Comparison of ENCODE assay signal across 8 cellular contexts in the genomic region with DNA sequence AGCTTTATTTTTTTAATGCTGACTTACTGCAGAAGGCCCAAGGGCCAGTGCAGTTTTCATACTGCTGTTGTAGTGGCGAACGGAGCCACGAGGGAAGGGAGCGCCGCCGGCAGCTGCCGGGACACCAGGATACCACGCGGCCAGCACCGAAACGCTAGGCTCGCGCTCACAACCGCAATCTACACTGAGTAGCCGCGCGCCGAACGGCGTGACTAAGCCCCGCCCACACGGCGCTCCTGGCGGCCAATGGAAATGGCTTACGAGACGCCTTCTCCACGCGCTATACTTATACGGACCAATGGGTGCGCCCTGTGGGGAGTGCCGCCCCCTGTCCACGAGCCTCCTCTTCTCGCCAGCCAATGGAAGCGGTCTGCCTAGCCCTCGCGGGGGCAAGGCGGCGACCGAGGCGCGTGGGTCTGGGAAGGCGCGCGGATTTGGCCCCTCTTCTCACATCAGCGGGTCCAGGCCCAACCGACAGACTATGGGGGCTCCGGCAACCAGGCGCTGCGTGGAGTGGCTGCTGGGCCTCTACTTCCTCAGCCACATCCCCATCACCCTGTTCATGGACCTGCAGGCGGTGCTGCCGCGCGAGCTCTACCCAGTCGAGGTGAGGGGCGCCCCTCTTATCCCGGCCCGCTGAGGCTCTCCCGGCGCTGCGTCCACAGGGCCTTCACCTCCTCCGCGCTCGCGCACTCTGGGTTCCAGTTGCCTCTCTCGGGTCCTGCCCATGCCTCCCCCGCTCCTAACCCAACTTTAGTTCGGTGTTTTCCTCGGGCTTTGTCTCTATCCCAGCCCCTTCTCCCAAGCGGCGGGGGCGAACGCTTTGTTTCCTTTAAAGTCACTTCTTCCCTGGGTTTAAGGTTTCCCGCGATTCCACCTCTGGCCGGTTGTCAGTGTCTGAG. TPM values are rescaled to one million over a fixed set of nuclear protein-coding genes. Genes with fewer than 3 reads are reported as not detected.
A peak's percentile ranks its signal among the peaks of the same experiment; 100 is the strongest.
DNase-seq lines count a peak whose midpoint lies in the region; ATAC-seq and TF ChIP-seq lines count a peak whose summit lies in the region.

Gene TMEM97 (plus strand): TSS at position 442 of the 902 bp plus-strand sequence. CDS start 40 bp downstream, at position 482.

- peak within 1 kb of the TSS; percentile 85 for H3K27ac ChIP-seq in 22Rv1

- DNase-seq in NCI-H2029 treated with DMSO at 0.1 percent for 48 hours (lab: John Stamatoyannopoulos, UW) = peak; percentile 80
- peak; percentile 91 for DNase-seq in T-helper 22 cell (ENCODE audit: low read depth)
- peak; percentile 95 for DNase-seq in astrocyte of the cerebellum (ENCODE audit: low read depth)
- DNase-seq in hepatic stellate cell (ENCODE audit: low spot score) = peak; percentile 97
- peak; percentile 93 for DNase-seq in renal cortical epithelial cell (ENCODE audit: low read depth)

- H3K4me3 ChIP-seq in astrocyte of the cerebellum (ENCODE audit: low read depth, low read length) = peak within 1 kb of the TSS; percentile 55

- TF ChIP-seq CTCF in 22Rv1 (IDR thresholded peaks at IDR 0.05) (no peak), astrocyte of the cerebellum (IDR thresholded peaks at IDR 0.05; ENCODE audit: low read depth, low read length, missing control alignments) (peak; percentile 33)

- in situ Hi-C loops in astrocyte of the cerebellum (cut with HindIII; ENCODE audit: low sequenced_read_pairs) = no loop called here

- ATAC-seq in GM18511 (IDR thresholded peaks at IDR 0.05; ENCODE audit: unreplicated experiment) (peak; percentile 98), HG03025 (IDR thresholded peaks at IDR 0.05; ENCODE audit: low FRiP score, unreplicated experiment) (peak; percentile 87)

RNA-seq across cellular contexts. Expression of gene TMEM97, which starts in this region (rescaled TPM):
- total RNA-seq in renal cortical epithelial cell = 8.7 and 17.9 TPM in 2 replicates

Comparison
In these comparisons a context has a peak if more than half of its experiments do, and no peak if none do; other contexts are left out.
1. Peak in every context shown above with its lines: DNase-seq, ATAC-seq, H3K4me3 ChIP-seq and H3K27ac ChIP-seq.